ENCODE assay signal across 1 cellular context in the genomic region with DNA sequence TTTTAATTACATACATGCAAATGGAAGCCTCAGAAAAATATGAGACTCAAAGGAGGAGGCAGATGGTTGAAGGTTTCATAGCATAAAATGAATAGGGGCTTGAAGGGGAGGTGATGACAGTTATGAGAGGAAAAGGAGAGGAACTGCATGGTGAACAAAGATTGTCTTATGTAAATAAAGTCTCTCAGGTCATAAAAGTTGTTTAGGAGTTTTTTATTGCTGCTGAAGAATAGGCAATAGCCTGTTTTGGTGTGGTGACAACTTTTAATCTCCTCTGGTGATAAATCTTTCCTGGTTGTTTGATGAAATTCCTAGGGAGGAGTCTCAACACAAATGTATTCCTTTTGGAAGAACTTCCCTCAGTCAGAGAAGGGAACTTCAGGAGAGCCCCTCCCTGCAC.
TF ChIP-seq lines count a peak whose summit lies in the region.

No MANE protein-coding gene starts in this region.

TF ChIP-seq in HEK293, 187 proteins besides CTCF, POLR2A, EP300 and RAD21 (continued from another document and continues in another):
- no peak for TF ChIP-seq TSHZ1 (tag by site-specific recombination; IDR thresholded peaks at IDR 0.05; ENCODE audit: borderline replicate concordance)
- no peak for TF ChIP-seq PRDM2 (tag by site-specific recombination; IDR thresholded peaks at IDR 0.05; ENCODE audit: borderline replicate concordance)
- TF ChIP-seq YY1 (tag by site-specific recombination; IDR thresholded peaks at IDR 0.05), result peak; percentile 32; the same call in 1 of the 2 replicates
- TF ChIP-seq KLF16 (tag by site-specific recombination; IDR thresholded peaks at IDR 0.05), result no peak
- TF ChIP-seq ZNF555 (tag by site-specific recombination; conservative IDR thresholded peaks at IDR 0.05), result no peak
- TF ChIP-seq ZNF350 (tag by site-specific recombination; IDR thresholded peaks at IDR 0.05), result no peak; the same call in 1 of the 2 replicates
- TF ChIP-seq ZNF707 (tag by site-specific recombination; IDR thresholded peaks at IDR 0.05), result no peak
- peak; percentile 91 for TF ChIP-seq TCF7L2 (IDR thresholded peaks at IDR 0.05; ENCODE audit: borderline replicate concordance, low read depth, low read length)
- peak; percentile 66; the same call in 1 of the 2 replicates for TF ChIP-seq ZEB2 (tag by site-specific recombination; IDR thresholded peaks at IDR 0.05)
- no peak for TF ChIP-seq ZNF670 (tag by site-specific recombination; IDR thresholded peaks at IDR 0.05; ENCODE audit: low read depth)
- no peak for TF ChIP-seq ZNF292 (tag by site-specific recombination; IDR thresholded peaks at IDR 0.05; ENCODE audit: borderline replicate concordance, low read depth)
- TF ChIP-seq ZNF549 (tag by site-specific recombination; IDR thresholded peaks at IDR 0.05), result no peak
- TF ChIP-seq SCRT2 (tag by site-specific recombination; IDR thresholded peaks at IDR 0.05), result no peak
- no peak for TF ChIP-seq ZNF776 (tag by site-specific recombination; IDR thresholded peaks at IDR 0.05; ENCODE audit: borderline replicate concordance)
- no peak for TF ChIP-seq ZNF114 (tag by site-specific recombination; IDR thresholded peaks at IDR 0.05)
- no peak for TF ChIP-seq KLF9 (tag by site-specific recombination; IDR thresholded peaks at IDR 0.05; ENCODE audit: low read depth)
- no peak for TF ChIP-seq GLIS1 (tag by site-specific recombination; IDR thresholded peaks at IDR 0.05)
- TF ChIP-seq, protein P1, sequence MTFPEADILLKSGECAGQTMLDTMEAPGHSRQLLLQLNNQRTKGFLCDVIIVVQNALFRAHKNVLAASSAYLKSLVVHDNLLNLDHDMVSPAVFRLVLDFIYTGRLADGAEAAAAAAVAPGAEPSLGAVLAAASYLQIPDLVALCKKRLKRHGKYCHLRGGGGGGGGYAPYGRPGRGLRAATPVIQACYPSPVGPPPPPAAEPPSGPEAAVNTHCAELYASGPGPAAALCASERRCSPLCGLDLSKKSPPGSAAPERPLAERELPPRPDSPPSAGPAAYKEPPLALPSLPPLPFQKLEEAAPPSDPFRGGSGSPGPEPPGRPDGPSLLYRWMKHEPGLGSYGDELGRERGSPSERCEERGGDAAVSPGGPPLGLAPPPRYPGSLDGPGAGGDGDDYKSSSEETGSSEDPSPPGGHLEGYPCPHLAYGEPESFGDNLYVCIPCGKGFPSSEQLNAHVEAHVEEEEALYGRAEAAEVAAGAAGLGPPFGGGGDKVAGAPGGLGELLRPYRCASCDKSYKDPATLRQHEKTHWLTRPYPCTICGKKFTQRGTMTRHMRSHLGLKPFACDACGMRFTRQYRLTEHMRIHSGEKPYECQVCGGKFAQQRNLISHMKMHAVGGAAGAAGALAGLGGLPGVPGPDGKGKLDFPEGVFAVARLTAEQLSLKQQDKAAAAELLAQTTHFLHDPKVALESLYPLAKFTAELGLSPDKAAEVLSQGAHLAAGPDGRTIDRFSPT (tag by site-specific recombination; IDR thresholded peaks at IDR 0.05), result no peak
- TF ChIP-seq, protein P2, sequence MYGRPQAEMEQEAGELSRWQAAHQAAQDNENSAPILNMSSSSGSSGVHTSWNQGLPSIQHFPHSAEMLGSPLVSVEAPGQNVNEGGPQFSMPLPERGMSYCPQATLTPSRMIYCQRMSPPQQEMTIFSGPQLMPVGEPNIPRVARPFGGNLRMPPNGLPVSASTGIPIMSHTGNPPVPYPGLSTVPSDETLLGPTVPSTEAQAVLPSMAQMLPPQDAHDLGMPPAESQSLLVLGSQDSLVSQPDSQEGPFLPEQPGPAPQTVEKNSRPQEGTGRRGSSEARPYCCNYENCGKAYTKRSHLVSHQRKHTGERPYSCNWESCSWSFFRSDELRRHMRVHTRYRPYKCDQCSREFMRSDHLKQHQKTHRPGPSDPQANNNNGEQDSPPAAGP (tag by site-specific recombination; IDR thresholded peaks at IDR 0.05), result peak; percentile 98
- peak; percentile 80 for TF ChIP-seq ZNF18 (tag by site-specific recombination; IDR thresholded peaks at IDR 0.05)
- no peak for TF ChIP-seq ZSCAN23 (tag by site-specific recombination; IDR thresholded peaks at IDR 0.05)
- TF ChIP-seq, protein P3, sequence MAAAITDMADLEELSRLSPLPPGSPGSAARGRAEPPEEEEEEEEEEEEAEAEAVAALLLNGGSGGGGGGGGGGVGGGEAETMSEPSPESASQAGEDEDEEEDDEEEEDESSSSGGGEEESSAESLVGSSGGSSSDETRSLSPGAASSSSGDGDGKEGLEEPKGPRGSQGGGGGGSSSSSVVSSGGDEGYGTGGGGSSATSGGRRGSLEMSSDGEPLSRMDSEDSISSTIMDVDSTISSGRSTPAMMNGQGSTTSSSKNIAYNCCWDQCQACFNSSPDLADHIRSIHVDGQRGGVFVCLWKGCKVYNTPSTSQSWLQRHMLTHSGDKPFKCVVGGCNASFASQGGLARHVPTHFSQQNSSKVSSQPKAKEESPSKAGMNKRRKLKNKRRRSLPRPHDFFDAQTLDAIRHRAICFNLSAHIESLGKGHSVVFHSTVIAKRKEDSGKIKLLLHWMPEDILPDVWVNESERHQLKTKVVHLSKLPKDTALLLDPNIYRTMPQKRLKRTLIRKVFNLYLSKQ (tag by site-specific recombination; IDR thresholded peaks at IDR 0.05; ENCODE audit: borderline replicate concordance), result no peak
- no peak for TF ChIP-seq ZNF239 (tag by site-specific recombination; IDR thresholded peaks at IDR 0.05)
- no peak for TF ChIP-seq ZNF10 (tag by site-specific recombination; IDR thresholded peaks at IDR 0.05)
- peak; percentile 52; the same call in 1 of the 2 replicates for TF ChIP-seq ZNF2 (tag by site-specific recombination; IDR thresholded peaks at IDR 0.05)
- no peak for TF ChIP-seq ZNF521 (tag by site-specific recombination; IDR thresholded peaks at IDR 0.05)
- no peak for TF ChIP-seq ZSCAN16 (tag by site-specific recombination; IDR thresholded peaks at IDR 0.05)
- no peak for TF ChIP-seq ZNF530 (tag by site-specific recombination; IDR thresholded peaks at IDR 0.05; ENCODE audit: low read depth)
- TF ChIP-seq ZFP37 (tag by site-specific recombination; IDR thresholded peaks at IDR 0.05), result no peak
- TF ChIP-seq, protein P4, sequence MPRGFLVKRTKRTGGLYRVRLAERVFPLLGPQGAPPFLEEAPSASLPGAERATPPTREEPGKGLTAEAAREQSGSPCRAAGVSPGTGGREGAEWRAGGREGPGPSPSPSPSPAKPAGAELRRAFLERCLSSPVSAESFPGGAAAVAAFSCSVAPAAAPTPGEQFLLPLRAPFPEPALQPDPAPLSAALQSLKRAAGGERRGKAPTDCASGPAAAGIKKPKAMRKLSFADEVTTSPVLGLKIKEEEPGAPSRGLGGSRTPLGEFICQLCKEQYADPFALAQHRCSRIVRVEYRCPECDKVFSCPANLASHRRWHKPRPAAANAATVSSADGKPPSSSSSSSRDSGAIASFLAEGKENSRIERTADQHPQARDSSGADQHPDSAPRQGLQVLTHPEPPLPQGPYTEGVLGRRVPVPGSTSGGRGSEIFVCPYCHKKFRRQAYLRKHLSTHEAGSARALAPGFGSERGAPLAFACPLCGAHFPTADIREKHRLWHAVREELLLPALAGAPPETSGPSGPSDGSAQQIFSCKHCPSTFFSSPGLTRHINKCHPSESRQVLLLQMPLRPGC (tag by site-specific recombination; IDR thresholded peaks at IDR 0.05), result no peak
- TF ChIP-seq ZNF19 (tag by site-specific recombination; IDR thresholded peaks at IDR 0.05; ENCODE audit: low read depth), result no peak
- no peak for TF ChIP-seq ZBTB48 (tag by site-specific recombination; IDR thresholded peaks at IDR 0.05)
- TF ChIP-seq HOXC10 (CRISPR knock-in tag; IDR thresholded peaks at IDR 0.05), result no peak
- TF ChIP-seq, protein P5, sequence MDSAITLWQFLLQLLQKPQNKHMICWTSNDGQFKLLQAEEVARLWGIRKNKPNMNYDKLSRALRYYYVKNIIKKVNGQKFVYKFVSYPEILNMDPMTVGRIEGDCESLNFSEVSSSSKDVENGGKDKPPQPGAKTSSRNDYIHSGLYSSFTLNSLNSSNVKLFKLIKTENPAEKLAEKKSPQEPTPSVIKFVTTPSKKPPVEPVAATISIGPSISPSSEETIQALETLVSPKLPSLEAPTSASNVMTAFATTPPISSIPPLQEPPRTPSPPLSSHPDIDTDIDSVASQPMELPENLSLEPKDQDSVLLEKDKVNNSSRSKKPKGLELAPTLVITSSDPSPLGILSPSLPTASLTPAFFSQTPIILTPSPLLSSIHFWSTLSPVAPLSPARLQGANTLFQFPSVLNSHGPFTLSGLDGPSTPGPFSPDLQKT (IDR thresholded peaks at IDR 0.05; ENCODE audit: borderline replicate concordance, low read depth, low read length), result no peak
- no peak for TF ChIP-seq ZNF792 (tag by site-specific recombination; IDR thresholded peaks at IDR 0.05)
- TF ChIP-seq HOXA7 (CRISPR knock-in tag; IDR thresholded peaks at IDR 0.05; ENCODE audit: borderline replicate concordance), result no peak
- no peak; the same call in 1 of the 2 replicates for TF ChIP-seq TRIM28 (IDR thresholded peaks at IDR 0.05; ENCODE audit: borderline replicate concordance, low read length)
- TF ChIP-seq ZNF48 (tag by site-specific recombination; IDR thresholded peaks at IDR 0.05), result no peak
- no peak for TF ChIP-seq ZIC2 (tag by site-specific recombination; IDR thresholded peaks at IDR 0.05)
- TF ChIP-seq ZNF423 (tag by site-specific recombination; IDR thresholded peaks at IDR 0.05), result no peak
- TF ChIP-seq ZNF830 (tag by site-specific recombination; IDR thresholded peaks at IDR 0.05; ENCODE audit: low read depth), result no peak
- no peak for TF ChIP-seq ZNF175 (tag by site-specific recombination; IDR thresholded peaks at IDR 0.05)
